8 cellular contexts compared by ENCODE assay signal in genomic region chr9:71446499-71447411, GRCh38.
A peak's percentile ranks its signal among the peaks of the same experiment; 100 is the strongest.
DNase-seq lines count a peak whose midpoint lies in the region; ATAC-seq and TF ChIP-seq lines count a peak whose summit lies in the region.

No MANE protein-coding gene starts in this region.

- H3K4me3 ChIP-seq in SJCRH30 = no peak overlapping the region
- peak overlapping the region; percentile 49 for H3K4me3 ChIP-seq in colonic mucosa
- no peak overlapping the region for H3K4me3 ChIP-seq in OCI-LY7 (ENCODE audit: low read depth, low read length, poor library complexity, severe bottlenecking)

- CTCF ChIA-PET in OCI-LY7 (lab: Charles Lee; ENCODE audit: unreplicated experiment) = no interaction called here

- no peaks in the 10 kb centered on the region for H3K79me2 ChIP-seq in OCI-LY7 (ENCODE audit: insufficient read depth, low read depth, low read length)

- H3K4me1 ChIP-seq in SJCRH30 (no peaks in the 10 kb centered on the region), colonic mucosa (peaks cover 8% of the 10 kb centered on the region), OCI-LY7 (ENCODE audit: insufficient read depth, low read length, poor library complexity, severe bottlenecking) (no peaks in the 10 kb centered on the region)

- no peak overlapping the region for H2AFZ ChIP-seq in OCI-LY7 (ENCODE audit: low read length)

- no peaks in the 10 kb centered on the region for H4K20me1 ChIP-seq in OCI-LY7 (ENCODE audit: insufficient read depth, low read length)

- H3K4me2 ChIP-seq in OCI-LY7 (ENCODE audit: low read length) = no peak overlapping the region

- intact Hi-C loops in colonic mucosa (cut with DNase I) (no loop called here), OCI-LY7 (cut with micrococcal nuclease; ENCODE audit: unreplicated experiment) (loop anchor here (10.0 kb wide), 1 partner anchor 62 kb away; no protein-coding TSS in a partner anchor)

- H3K9me3 ChIP-seq in SJCRH30 (replicated peaks) (no peaks in the 10 kb centered on the region; the same call in 1 of the 2 replicates), colonic mucosa (no peaks in the 10 kb centered on the region), OCI-LY7 (ENCODE audit: low read length) (peaks cover 2% of the 10 kb centered on the region; the same call in 1 of the 2 replicates)

- H3K36me3 ChIP-seq in SJCRH30 (no peaks in the 10 kb centered on the region), colonic mucosa (no peaks in the 10 kb centered on the region), OCI-LY7 (ENCODE audit: insufficient read depth, low read length) (no peaks in the 10 kb centered on the region)

- H3K9me2 ChIP-seq in OCI-LY7 (ENCODE audit: insufficient read depth, low read length) = no peaks in the 10 kb centered on the region

- ATAC-seq in GM19467 (IDR thresholded peaks at IDR 0.05; ENCODE audit: unreplicated experiment) (peak; percentile 73), HG03520 (IDR thresholded peaks at IDR 0.05; ENCODE audit: unreplicated experiment) (peak; percentile 93)

- H3K27ac ChIP-seq in SJCRH30 (no peak overlapping the region), colonic mucosa (no peak overlapping the region), OCI-LY7 (ENCODE audit: low read depth, low read length, poor library complexity, severe bottlenecking) (no peak overlapping the region)

- H3K27me3 ChIP-seq in SJCRH30 (peaks cover 5% of the 10 kb centered on the region; the same call in 1 of the 2 replicates), colonic mucosa (peaks cover 23% of the 10 kb centered on the region)

- POLR2A ChIA-PET in OCI-LY7 (lab: Charles Lee) = interaction anchor here (0.7 kb wide), 1 partner anchor 21 kb away, joined by 3 read pairs; no protein-coding TSS in a partner anchor

- DNase-seq in EH (ENCODE audit: low read depth) = peak; percentile 71
- DNase-seq in SJCRH30 = peak; percentile 15 to 19
- DNase-seq in colonic mucosa = peak; percentile 45
- peak; percentile 98 for DNase-seq in left kidney (ENCODE audit: low read depth, low spot score)
- peak; percentile 12 for DNase-seq in stimulated activated CD4-positive, alpha-beta T cell treated with anti-CD3 and anti-CD28 coated beads, Interleukin-4, amount 100 ng/mL, for 24 hours
- no peak for DNase-seq in OCI-LY7 (ENCODE audit: low spot score)

- TF ChIP-seq CTCF in colonic mucosa (IDR thresholded peaks at IDR 0.05) (no peak), OCI-LY7 (conservative IDR thresholded peaks at IDR 0.05; ENCODE audit: low read length) (no peak)

- H3K9ac ChIP-seq in colonic mucosa (ENCODE audit: low read depth in 2 of 2, low read length in 2 of 2) = no peak overlapping the region

- no TSS peak for BruUV-seq in OCI-LY7 (replicated peaks; lab: Mats Ljungman, UMichigan)
